Comparison of ENCODE assay signal across 26 cellular contexts in the genomic region with DNA sequence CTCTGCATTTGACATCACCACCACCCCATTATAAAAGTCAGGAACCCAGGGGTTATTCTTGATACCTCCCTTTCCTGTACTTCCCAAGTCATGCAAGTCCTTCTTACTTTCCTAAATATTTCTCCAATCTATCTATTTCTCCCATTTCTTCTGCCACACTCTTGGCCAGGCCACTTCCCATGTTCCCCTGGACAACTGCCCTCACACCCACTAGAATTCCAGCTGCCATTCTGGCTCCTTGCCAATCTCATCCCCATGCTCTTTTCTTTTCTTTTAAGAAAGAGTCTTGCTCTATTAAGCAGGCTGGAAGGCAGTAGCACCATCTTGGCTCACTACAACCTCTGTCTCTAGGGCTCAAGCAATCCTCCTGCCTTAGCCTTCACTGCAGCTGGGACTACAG. TPM values are rescaled to one million over a fixed set of nuclear protein-coding genes. Genes with fewer than 3 reads are reported as not detected.
"Had no signal": no experiment of that assay in that cellular context is flagged by ENCODE, and none has a peak within 500 bp of the region (broad histone marks: within the 10 kb centered on the region; RNA-seq: fewer than 3 reads in every experiment).

No MANE protein-coding gene starts in this region.

- H3K4me1 ChIP-seq: breast epithelium, esophagus squamous epithelium, gastroesophageal sphincter, right lobe of liver, testis, uterus had no signal

- H3K36me3 ChIP-seq: right lobe of liver, uterus had no signal

- H3K27ac ChIP-seq: breast epithelium, dorsolateral prefrontal cortex, esophagus squamous epithelium, gastroesophageal sphincter, right lobe of liver, testis, uterus had no signal

- ATAC-seq: activated T-cell treated with anti-CD3 and anti-CD28 coated beads, Interleukin-2, amount 50 U/mL, for 4 hours; effector memory CD8-positive, alpha-beta T cell; gastroesophageal sphincter; right lobe of liver; stimulated activated naive B cell treated with anti-CD40 and anti-IgM and Interleukin-4, amounts not matched to agents 10 μg/mL and 1 μg/mL and 100 μg/mL, for 72 hours had no signal

- H3K9me3 ChIP-seq: breast epithelium, esophagus squamous epithelium, gastroesophageal sphincter, right lobe of liver, testis, uterus had no signal

- DNase-seq: activated CD8-positive, alpha-beta memory T cell treated with anti-CD3 and anti-CD28 coated beads, Interleukin-2, amount 50 U/mL, for 4 hours; activated naive CD4-positive, alpha-beta T cell; activated naive CD8-positive, alpha-beta T cell treated with anti-CD3 and anti-CD28 coated beads, Interleukin-2, amount 10 ng/mL, durations not matched to agents 7 days and 5 days; activated T-cell treated with anti-CD3 and anti-CD28 coated beads, Interleukin-2, amount 50 U/mL, for 4 hours; amniotic stem cell; dorsolateral prefrontal cortex; effector memory CD8-positive, alpha-beta T cell; esophagus squamous epithelium; hypothalamus; naive B cell; nucleus accumbens; stimulated activated CD4-positive, alpha-beta T cell treated with anti-CD3 and anti-CD28 coated beads, Interleukin-15, amount 100 ng/mL, for 24 hours; stimulated activated naive B cell treated with anti-CD40 and anti-IgM and Interleukin-4, amounts not matched to agents 10 μg/mL and 1 μg/mL and 100 μg/mL, for 72 hours; T-helper 9 cell; testis; trophoblast cell; uterus had no signal

- H3K27me3 ChIP-seq: breast epithelium, dorsolateral prefrontal cortex, esophagus squamous epithelium, gastroesophageal sphincter, right lobe of liver, testis, uterus had no signal

- H3K4me2 ChIP-seq: smooth muscle cell had no signal

- H3K4me3 ChIP-seq: breast epithelium, dorsolateral prefrontal cortex, esophagus squamous epithelium, gastroesophageal sphincter, right lobe of liver, smooth muscle cell, testis, uterus had no signal

RNA-seq across cellular contexts. Expression of gene DEFB132, which starts 15.2 kb away (rescaled TPM):
- total RNA-seq: activated naive CD8-positive, alpha-beta T cell treated with anti-CD3 and anti-CD28 coated beads, Interleukin-2, amount 10 ng/mL, durations not matched to agents 7 days and 5 days; activated T-cell treated with anti-CD3 and anti-CD28 coated beads, Interleukin-2, amount 50 U/mL, for 4 hours; activated T-helper 2 cell treated with anti-CD3 and anti-CD28 coated beads, Interferon-gamma antibody, Interleukin-2, Interleukin-4, amounts not matched to agents 10 μg/mL and 5 μg/mL and 100 μg/mL, durations not matched to agents 14 hours and 24 hours and 36 hours; dorsolateral prefrontal cortex; esophagus squamous epithelium; gastroesophageal sphincter; lower leg skin; mononuclear cell; smooth muscle cell; T-helper 1 cell treated with Interleukin-12 subunit alpha and Interleukin-12 subunit beta and Interleukin-4 antibody, amounts not matched to agents 30 ng/mL and 1 ng/mL, for 36 hours; testis; uterus had no signal
- polyA plus RNA-seq: neural cell, smooth muscle cell had no signal

RNA-seq across cellular contexts. Expression of gene DEFB129, which starts 45.7 kb away (rescaled TPM):
- total RNA-seq: activated naive CD8-positive, alpha-beta T cell treated with anti-CD3 and anti-CD28 coated beads, Interleukin-2, amount 10 ng/mL, durations not matched to agents 7 days and 5 days; activated T-cell treated with anti-CD3 and anti-CD28 coated beads, Interleukin-2, amount 50 U/mL, for 4 hours; activated T-helper 2 cell treated with anti-CD3 and anti-CD28 coated beads, Interferon-gamma antibody, Interleukin-2, Interleukin-4, amounts not matched to agents 10 μg/mL and 5 μg/mL and 100 μg/mL, durations not matched to agents 14 hours and 24 hours and 36 hours; breast epithelium; dorsolateral prefrontal cortex; esophagus squamous epithelium; gastroesophageal sphincter; lower leg skin; mononuclear cell; right lobe of liver; smooth muscle cell; T-helper 1 cell treated with Interleukin-12 subunit alpha and Interleukin-12 subunit beta and Interleukin-4 antibody, amounts not matched to agents 30 ng/mL and 1 ng/mL, for 36 hours; testis; uterus had no signal
- polyA plus RNA-seq: neural cell, smooth muscle cell had no signal
